Comparison of ENCODE assay signal across 11 cellular contexts in the genomic region with DNA sequence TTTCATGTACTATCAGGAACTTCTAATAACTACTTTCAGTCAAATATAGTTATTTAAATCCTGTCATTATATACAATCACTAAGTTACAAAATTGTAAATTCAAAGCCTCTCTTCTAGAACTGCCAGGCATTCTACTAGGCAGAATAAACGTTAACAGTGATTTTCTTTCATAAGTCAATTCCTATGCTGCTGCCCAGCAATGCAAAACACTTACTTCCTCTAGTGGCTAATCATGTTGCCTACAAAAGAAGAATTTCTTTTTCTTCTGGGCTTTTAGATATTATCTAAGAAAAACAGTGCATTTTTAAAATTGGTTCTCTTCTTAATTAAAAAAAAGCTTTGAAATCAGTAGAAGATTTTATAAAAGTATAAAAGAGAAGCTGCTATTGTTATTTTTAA.
DNase-seq lines count a peak whose midpoint lies in the region; ATAC-seq, FAIRE-seq and TF ChIP-seq lines count a peak whose summit lies in the region.
"Had no signal": no experiment of that assay in that cellular context is flagged by ENCODE, and none has a peak within 500 bp of the region (broad histone marks: within the 10 kb centered on the region; RNA-seq: fewer than 3 reads in every experiment).

No MANE protein-coding gene starts in this region.

- dilution Hi-C loops in keratinocyte (cut with MboI; ENCODE audit: extremely low pct_ligation_motif_present, low sequenced_read_pairs): no loop called here

- TF ChIP-seq CTCF in choroid plexus epithelial cell (conservative IDR thresholded peaks at IDR 0.05; ENCODE audit: low read depth, low read length) (peak; percentile 75), keratinocyte (optimal IDR thresholded peaks at IDR 0.05 in 1 of 3, IDR thresholded peaks at IDR 0.05 in 1 of 3, conservative IDR thresholded peaks at IDR 0.05 in 1 of 3; ENCODE audit: extremely low read depth in 1 of 3, insufficient read depth in 2 of 3, low read length in 3 of 3) (peak in 2 of 3 experiments; percentile 10 to 32), tibial nerve (IDR thresholded peaks at IDR 0.05) (peak; percentile 23 to 66 (median 44)), glutamatergic neuron (IDR thresholded peaks at IDR 0.05; ENCODE audit: partially characterized antibody, unreplicated experiment) (no peak)

- H3K9ac ChIP-seq in keratinocyte (ENCODE audit: control insufficient read depth, extremely low read depth, insufficient read depth, low read length): no peak overlapping the region
- H3K9ac ChIP-seq: parathyroid adenoma had no signal

- TF ChIP-seq POLR2A in tibial nerve (IDR thresholded peaks at IDR 0.05): no peak

- H3K36me3 Mint-ChIP-seq in glutamatergic neuron (ENCODE audit: unreplicated experiment): no peaks in the 10 kb centered on the region

- no peak for FAIRE-seq in keratinocyte (lab: Jason Lieb, UNC)
- FAIRE-seq: GM12892 had no signal

- H3K4me1 ChIP-seq in keratinocyte (ENCODE audit: control insufficient read depth, extremely low read depth, insufficient read depth, low read length) (peaks cover 7% of the 10 kb centered on the region), tibial nerve (peaks cover 0 to 27% (median 0%) of the 10 kb centered on the region in 4 donors)
- H3K4me1 ChIP-seq: parathyroid adenoma had no signal

- H3K9me3 Mint-ChIP-seq in glutamatergic neuron (ENCODE audit: unreplicated experiment): no peaks in the 10 kb centered on the region

- H4K20me1 ChIP-seq in keratinocyte (ENCODE audit: control insufficient read depth, extremely low read depth, insufficient read depth, low read length): no peaks in the 10 kb centered on the region

- no peaks in the 10 kb centered on the region for H3K79me2 ChIP-seq in keratinocyte (ENCODE audit: control insufficient read depth, insufficient read depth, low read length)
- H3K79me2 ChIP-seq: parathyroid adenoma had no signal

- peak; percentile 2 for DNase-seq in NOMO-1 treated with DMSO at 0.1 percent for 48 hours (lab: John Stamatoyannopoulos, UW; ENCODE audit: unreplicated experiment)
- DNase-seq in NOMO-1 treated with dmso at 0.1 percent for 144 hours (lab: John Stamatoyannopoulos, UW; ENCODE audit: unreplicated experiment): no peak
- DNase-seq in choroid plexus epithelial cell (ENCODE audit: low read depth): peak; percentile 79
- no peak for DNase-seq in keratinocyte (ENCODE audit: low read depth, low spot score)
- DNase-seq in tibial nerve (ENCODE audit: low spot score in 2 of 2): no peak
- DNase-seq in NCI-H128 (lab: John Stamatoyannopoulos, UW; ENCODE audit: unreplicated experiment): no peak
- no peak for DNase-seq in glutamatergic neuron

- H3K27ac ChIP-seq in keratinocyte (ENCODE audit: control insufficient read depth, insufficient read depth, low read length): no peak overlapping the region
- peak overlapping the region in 2 of 4 donors; percentile 15 to 21 for H3K27ac ChIP-seq in tibial nerve
- H3K27ac ChIP-seq: parathyroid adenoma had no signal

- H3K4me3 ChIP-seq in choroid plexus epithelial cell (ENCODE audit: low read depth, low read length): no peak overlapping the region
- no peak overlapping the region for H3K4me3 ChIP-seq in keratinocyte (ENCODE audit: control insufficient read depth in 2 of 3, extremely low read depth in 1 of 3, insufficient read depth in 2 of 3, low read depth in 1 of 3, low read length in 3 of 3)
- no peak overlapping the region for H3K4me3 ChIP-seq in tibial nerve

- 0 to 5% methylated on average over 1 of the region's 1 CpG for WGBS in tibial nerve, 2 donors

- TF ChIP-seq EP300 in tibial nerve (IDR thresholded peaks at IDR 0.05): no peak

- H3K27me3 Mint-ChIP-seq in glutamatergic neuron (ENCODE audit: unreplicated experiment): no peaks in the 10 kb centered on the region
- H3K27me3 Mint-ChIP-seq: B cell had no signal

- no peaks in the 10 kb centered on the region for H3K9me1 ChIP-seq in keratinocyte (ENCODE audit: control insufficient read depth, extremely low read depth, insufficient read depth, low read length)

- H3K36me3 ChIP-seq in keratinocyte (ENCODE audit: control insufficient read depth in 2 of 2, extremely low read depth in 1 of 2, insufficient read depth in 2 of 2, low read length in 2 of 2): no peaks in the 10 kb centered on the region
- H3K36me3 ChIP-seq in tibial nerve: no peaks in the 10 kb centered on the region

- H3K4me3 Mint-ChIP-seq in glutamatergic neuron (ENCODE audit: unreplicated experiment): no peak overlapping the region
- H3K4me3 Mint-ChIP-seq: B cell had no signal

- H3K4me1 Mint-ChIP-seq in glutamatergic neuron (ENCODE audit: low read depth, unreplicated experiment): no peaks in the 10 kb centered on the region
- H3K4me1 Mint-ChIP-seq: B cell had no signal

- no peak overlapping the region for H3K27ac Mint-ChIP-seq in glutamatergic neuron (ENCODE audit: unreplicated experiment)
- H3K27ac Mint-ChIP-seq: B cell had no signal

- H3K27me3 ChIP-seq in keratinocyte (ENCODE audit: control insufficient read depth, extremely low read depth, insufficient read depth, low read length): no peaks in the 10 kb centered on the region
- no peaks in the 10 kb centered on the region for H3K27me3 ChIP-seq in tibial nerve

- no peak overlapping the region for H3K4me2 ChIP-seq in keratinocyte (ENCODE audit: control insufficient read depth, extremely low read depth, insufficient read depth, low read depth, low read length)

- H3K9me3 ChIP-seq in keratinocyte (ENCODE audit: control insufficient read depth, low read depth, low read length) (no peaks in the 10 kb centered on the region), tibial nerve (no peaks in the 10 kb centered on the region)

- H2AFZ ChIP-seq in keratinocyte (ENCODE audit: control insufficient read depth, low read length): no peak overlapping the region
- H2AFZ ChIP-seq: parathyroid adenoma had no signal

- no peak for ATAC-seq in GM18520 (IDR thresholded peaks at IDR 0.05; ENCODE audit: unreplicated experiment)

Comparison
In these comparisons a context has a peak if more than half of its experiments do, and no peak if none do; other contexts are left out.
1. DNase-seq: peak in NOMO-1 treated with DMSO at 0.1 percent for 48 hours (single experiment) and choroid plexus epithelial cell (single experiment); none in NOMO-1 treated with dmso at 0.1 percent for 144 hours (single experiment), keratinocyte (single experiment), tibial nerve (0 of 2), NCI-H128 (single experiment) and glutamatergic neuron (single experiment).